Comparison of ENCODE assay signal across 15 cellular contexts in the genomic region with DNA sequence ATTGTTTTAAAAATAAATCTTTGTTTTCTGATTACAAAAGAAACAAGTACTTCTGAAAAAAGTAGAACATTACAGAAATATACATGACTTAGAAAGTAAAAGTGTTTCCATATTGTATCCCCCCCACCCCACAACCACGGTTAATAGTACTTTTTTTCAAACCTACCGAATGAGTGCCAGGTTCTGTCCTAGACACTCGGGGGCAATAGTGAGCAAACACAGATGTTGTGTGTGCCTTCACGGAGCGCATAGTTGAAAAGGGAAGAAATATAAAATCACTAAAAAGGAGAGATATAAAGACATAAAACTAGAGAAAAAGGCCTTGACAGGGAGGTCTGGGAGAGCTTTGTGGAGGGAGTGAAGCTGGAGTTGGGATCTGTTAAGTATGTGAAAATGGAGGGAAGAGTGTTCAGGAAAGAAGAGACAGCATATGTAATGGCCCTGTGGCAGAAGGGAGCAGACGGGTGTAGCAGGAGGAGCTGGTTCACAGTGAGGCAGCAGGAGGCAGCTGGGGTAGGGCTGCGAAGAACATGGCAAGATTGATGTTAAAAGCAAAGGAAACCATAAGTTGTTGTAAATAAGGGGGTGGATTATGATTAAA. TPM values are rescaled to one million over a fixed set of nuclear protein-coding genes. Genes with fewer than 3 reads are reported as not detected.
A peak's percentile ranks its signal among the peaks of the same experiment; 100 is the strongest.
DNase-seq lines count a peak whose midpoint lies in the region; ATAC-seq and TF ChIP-seq lines count a peak whose summit lies in the region.
"Had no signal": no experiment of that assay in that cellular context is flagged by ENCODE, and none has a peak within 500 bp of the region (broad histone marks: within the 10 kb centered on the region; RNA-seq: fewer than 3 reads in every experiment).

No MANE protein-coding gene starts in this region.

- no peak overlapping the region for H3K4me3 ChIP-seq in left ventricle myocardium inferior
- no peak overlapping the region for H3K4me3 ChIP-seq in right atrium auricular region
- H3K4me3 ChIP-seq in OCI-LY3 (ENCODE audit: low read length), result peak overlapping the region; percentile 66
- H3K4me3 ChIP-seq in fibroblast of villous mesenchyme (ENCODE audit: low read depth, low read length), result no peak overlapping the region
- H3K4me3 ChIP-seq in MM.1S (ENCODE audit: low read length), result no peak overlapping the region
- H3K4me3 ChIP-seq: vagina had no signal

- H3K4me1 ChIP-seq in left ventricle myocardium inferior (no peaks in the 10 kb centered on the region), right atrium auricular region (no peaks in the 10 kb centered on the region), OCI-LY3 (ENCODE audit: low read length) (peaks cover 22% of the 10 kb centered on the region), MM.1S (ENCODE audit: low read length) (no peaks in the 10 kb centered on the region)
- H3K4me1 ChIP-seq: vagina had no signal

- H4K20me1 ChIP-seq in OCI-LY3 (ENCODE audit: insufficient read depth, low read length) (no peaks in the 10 kb centered on the region), MM.1S (ENCODE audit: insufficient read depth, low read length) (no peaks in the 10 kb centered on the region)

- H3K27ac ChIP-seq in left ventricle myocardium inferior (replicated peaks) (no peak overlapping the region), right atrium auricular region (no peak overlapping the region), OCI-LY3 (ENCODE audit: low read length) (peak overlapping the region; percentile 50; the same call in 1 of the 2 replicates), MM.1S (ENCODE audit: low read length) (no peak overlapping the region)
- H3K27ac ChIP-seq: vagina had no signal

- no peaks in the 10 kb centered on the region for H3K9me2 ChIP-seq in MM.1S (replicated peaks; ENCODE audit: insufficient read depth, low read length)

- intact Hi-C loops in left ventricle myocardium inferior (cut with micrococcal nuclease), result no loop called here

- H3K27me3 ChIP-seq in left ventricle myocardium inferior (ENCODE audit: low read depth), result peaks cover 25% of the 10 kb centered on the region
- H3K27me3 ChIP-seq in right atrium auricular region, result no peaks in the 10 kb centered on the region
- peaks cover 14% of the 10 kb centered on the region; the same call in 1 of the 2 replicates for H3K27me3 ChIP-seq in OCI-LY3 (ENCODE audit: low read depth, low read length)
- H3K27me3 ChIP-seq in MM.1S (replicated peaks; ENCODE audit: insufficient read depth, low read length), result no peaks in the 10 kb centered on the region
- H3K27me3 ChIP-seq: vagina had no signal

- H3K9me3 ChIP-seq in left ventricle myocardium inferior (replicated peaks), result no peaks in the 10 kb centered on the region
- no peaks in the 10 kb centered on the region for H3K9me3 ChIP-seq in right atrium auricular region
- no peaks in the 10 kb centered on the region for H3K9me3 ChIP-seq in OCI-LY3 (ENCODE audit: insufficient read depth, low read length)
- no peaks in the 10 kb centered on the region for H3K9me3 ChIP-seq in MM.1S (replicated peaks; ENCODE audit: insufficient read depth, low read length)
- H3K9me3 ChIP-seq: vagina had no signal

- H2AFZ ChIP-seq in OCI-LY3 (ENCODE audit: low read depth, low read length) (peak overlapping the region; percentile 40; the same call in 1 of the 2 replicates), MM.1S (ENCODE audit: low read length) (no peak overlapping the region)

- H3F3A ChIP-seq in MM.1S (ENCODE audit: insufficient read depth, low read length), result no peaks in the 10 kb centered on the region

- DNase-seq in left ventricle myocardium inferior (no peak), right atrium auricular region (ENCODE audit: low spot score) (no peak), fibroblast of villous mesenchyme (ENCODE audit: low read depth) (no peak), MM.1S (no peak), superior temporal gyrus (ENCODE audit: extremely low spot score) (no peak), globus pallidus (ENCODE audit: low spot score) (no peak)
- DNase-seq: activated CD4-positive, alpha-beta T cell treated with anti-CD3 and anti-CD28 coated beads, Interleukin-2, amount 50 U/mL, for 48 hours; activated effector memory CD4-positive, alpha-beta T cell treated with anti-CD3 and anti-CD28 coated beads, Interleukin-2, amount 50 U/mL, for 16 hours; AML-193; hypothalamus; NCI-H2081 treated with DMSO at 0.1 percent for 48 hours; T-helper 2 cell had no signal

- TF ChIP-seq CTCF in left ventricle myocardium inferior (IDR thresholded peaks at IDR 0.05; ENCODE audit: borderline replicate concordance), result peak; percentile 35
- no peak for TF ChIP-seq CTCF in right atrium auricular region (IDR thresholded peaks at IDR 0.05)
- peak; percentile 55 for TF ChIP-seq CTCF in OCI-LY3 (IDR thresholded peaks at IDR 0.05; ENCODE audit: low read depth, low read length)
- TF ChIP-seq CTCF in fibroblast of villous mesenchyme (IDR thresholded peaks at IDR 0.05; ENCODE audit: insufficient read depth, low read depth, low read length), result peak; percentile 26
- TF ChIP-seq CTCF in MM.1S (IDR thresholded peaks at IDR 0.05; ENCODE audit: low read length), result no peak

- ATAC-seq in GM18502 (IDR thresholded peaks at IDR 0.05; ENCODE audit: poor library complexity, unreplicated experiment), result no peak

- H3K79me2 ChIP-seq in OCI-LY3 (ENCODE audit: low read length), result no peaks in the 10 kb centered on the region
- H3K79me2 ChIP-seq in MM.1S (ENCODE audit: low read length), result no peaks in the 10 kb centered on the region

- H3K36me3 ChIP-seq in left ventricle myocardium inferior (no peaks in the 10 kb centered on the region), right atrium auricular region (no peaks in the 10 kb centered on the region), OCI-LY3 (replicated peaks; ENCODE audit: low read depth, low read length) (no peaks in the 10 kb centered on the region), MM.1S (replicated peaks; ENCODE audit: insufficient read depth, low read length) (no peaks in the 10 kb centered on the region)
- H3K36me3 ChIP-seq: vagina had no signal

- H3K9ac ChIP-seq in OCI-LY3 (ENCODE audit: low read length), result peak overlapping the region; percentile 43; the same call in 1 of the 2 replicates
- H3K9ac ChIP-seq in MM.1S (ENCODE audit: low read length), result no peak overlapping the region

- H3K4me2 ChIP-seq in OCI-LY3 (ENCODE audit: low read length) (peak overlapping the region; percentile 85), MM.1S (ENCODE audit: low read depth, low read length) (no peak overlapping the region)

RNA-seq across cellular contexts. Expression of a gene that starts 42.1 kb away (rescaled TPM):
- total RNA-seq in left ventricle myocardium inferior, result not detected
- under 1 TPM in 1 of 2 donors, not detected in 1; 0.07 TPM for total RNA-seq in right atrium auricular region
- total RNA-seq in fibroblast of villous mesenchyme, result not detected in 2 replicates
- total RNA-seq: vagina had no signal

Comparison
In these comparisons a context has a peak if more than half of its experiments do, and no peak if none do; other contexts are left out.
1. CTCF ChIP-seq: peak in left ventricle myocardium inferior (single experiment), OCI-LY3 (single experiment) and fibroblast of villous mesenchyme (single experiment); none in right atrium auricular region (0 of 2) and MM.1S (single experiment).